Comparison of ENCODE assay signal across 1 cellular context in the genomic region with DNA sequence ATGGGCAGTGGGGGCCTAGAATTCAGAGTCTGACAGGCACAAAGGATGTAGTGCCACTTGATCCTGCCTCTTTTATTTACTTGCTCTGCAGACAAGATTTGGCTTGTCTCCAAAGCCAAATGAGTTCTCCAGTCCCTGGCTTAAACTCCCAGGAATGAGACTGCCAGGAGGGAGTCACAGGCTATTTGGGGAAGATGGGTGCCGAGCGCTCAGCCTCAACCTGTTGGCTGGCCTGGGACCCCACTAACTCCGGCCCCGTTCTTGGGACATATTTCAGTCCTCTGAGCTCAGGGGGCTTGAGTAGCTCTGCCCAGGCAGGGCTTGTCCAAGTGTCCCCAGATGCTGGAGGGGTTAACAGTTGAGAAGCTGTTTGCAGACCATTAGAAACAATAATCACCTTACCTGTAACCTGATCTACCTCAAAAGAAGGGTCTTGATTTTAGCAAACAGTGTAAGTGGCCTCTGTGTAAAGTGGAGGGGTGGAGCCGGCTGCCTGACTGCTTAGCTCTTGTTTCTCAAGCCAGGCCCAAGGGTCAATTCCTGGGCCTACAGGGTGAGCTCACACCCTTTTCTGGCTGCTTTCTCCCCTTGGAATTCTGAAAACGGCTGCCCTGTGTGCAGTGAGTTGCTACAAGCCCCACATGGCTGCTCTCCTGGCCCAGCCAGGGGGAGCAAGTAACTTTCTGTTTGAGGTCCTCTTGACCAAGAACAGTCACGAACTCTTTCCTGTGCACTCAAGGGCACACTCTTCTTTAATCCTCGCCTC.
TF ChIP-seq lines count a peak whose summit lies in the region.

No MANE protein-coding gene starts in this region.

TF ChIP-seq in HepG2, 621 proteins besides CTCF, POLR2A, EP300 and RAD21 (continued from another document):
- TF ChIP-seq, protein P1, sequence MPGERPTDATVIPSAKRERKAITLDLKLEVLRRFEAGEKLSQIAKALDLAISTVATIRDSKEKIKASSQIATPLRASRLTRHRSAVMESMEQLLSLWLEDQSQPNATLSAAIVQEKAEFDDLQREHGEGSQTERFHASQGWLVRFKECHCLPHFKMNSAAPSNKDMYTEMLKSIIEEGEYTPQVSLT (CRISPR knock-in tag; IDR thresholded peaks at IDR 0.05; ENCODE audit: borderline replicate concordance, low read depth) = no peak
- TF ChIP-seq KDM1A (CRISPR knock-in tag; IDR thresholded peaks at IDR 0.05) = peak; percentile 38; the same call in 1 of the 2 replicates
- 0 out of 2 replicates have a peak, but pooled peaks have one; percentile 47 for TF ChIP-seq NFIC (IDR thresholded peaks at IDR 0.05; ENCODE audit: low read length)
- peak; percentile 53; the same call in 1 of the 2 replicates for TF ChIP-seq MIER3 (CRISPR knock-in tag; IDR thresholded peaks at IDR 0.05; ENCODE audit: borderline replicate concordance)
- TF ChIP-seq IRF2 (CRISPR knock-in tag; IDR thresholded peaks at IDR 0.05) = 0 out of 2 replicates have a peak, but pooled peaks have one; percentile 66
- TF ChIP-seq ZNF816 (CRISPR knock-in tag; IDR thresholded peaks at IDR 0.05; ENCODE audit: borderline replicate concordance) = no peak
- 0 out of 2 replicates have a peak, but pooled peaks have one; percentile 77 for TF ChIP-seq ZNF761 (CRISPR knock-in tag; conservative IDR thresholded peaks at IDR 0.05)
- TF ChIP-seq TBX2 (CRISPR knock-in tag; IDR thresholded peaks at IDR 0.05; ENCODE audit: borderline replicate concordance) = peak; percentile 93
- TF ChIP-seq MTA1 (CRISPR knock-in tag; IDR thresholded peaks at IDR 0.05; ENCODE audit: borderline replicate concordance) = peak; percentile 93
- TF ChIP-seq, protein P2, sequence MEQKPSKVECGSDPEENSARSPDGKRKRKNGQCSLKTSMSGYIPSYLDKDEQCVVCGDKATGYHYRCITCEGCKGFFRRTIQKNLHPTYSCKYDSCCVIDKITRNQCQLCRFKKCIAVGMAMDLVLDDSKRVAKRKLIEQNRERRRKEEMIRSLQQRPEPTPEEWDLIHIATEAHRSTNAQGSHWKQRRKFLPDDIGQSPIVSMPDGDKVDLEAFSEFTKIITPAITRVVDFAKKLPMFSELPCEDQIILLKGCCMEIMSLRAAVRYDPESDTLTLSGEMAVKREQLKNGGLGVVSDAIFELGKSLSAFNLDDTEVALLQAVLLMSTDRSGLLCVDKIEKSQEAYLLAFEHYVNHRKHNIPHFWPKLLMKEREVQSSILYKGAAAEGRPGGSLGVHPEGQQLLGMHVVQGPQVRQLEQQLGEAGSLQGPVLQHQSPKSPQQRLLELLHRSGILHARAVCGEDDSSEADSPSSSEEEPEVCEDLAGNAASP (CRISPR knock-in tag; IDR thresholded peaks at IDR 0.05; ENCODE audit: borderline replicate concordance) = no peak
- TF ChIP-seq HOXA9 (CRISPR knock-in tag; IDR thresholded peaks at IDR 0.05; ENCODE audit: borderline replicate concordance) = no peak
- TF ChIP-seq AKAP8 (CRISPR knock-in tag; IDR thresholded peaks at IDR 0.05) = no peak
- TF ChIP-seq ZMYM3 (CRISPR knock-in tag; IDR thresholded peaks at IDR 0.05) = peak; percentile 55; the same call in 1 of the 2 replicates
- TF ChIP-seq, protein P3, sequence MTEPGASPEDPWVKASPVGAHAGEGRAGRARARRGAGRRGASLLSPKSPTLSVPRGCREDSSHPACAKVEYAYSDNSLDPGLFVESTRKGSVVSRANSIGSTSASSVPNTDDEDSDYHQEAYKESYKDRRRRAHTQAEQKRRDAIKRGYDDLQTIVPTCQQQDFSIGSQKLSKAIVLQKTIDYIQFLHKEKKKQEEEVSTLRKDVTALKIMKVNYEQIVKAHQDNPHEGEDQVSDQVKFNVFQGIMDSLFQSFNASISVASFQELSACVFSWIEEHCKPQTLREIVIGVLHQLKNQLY (CRISPR knock-in tag; IDR thresholded peaks at IDR 0.05) = 0 out of 2 replicates have a peak, but pooled peaks have one; percentile 54
- peak; percentile 92; the same call in 1 of the 2 replicates for TF ChIP-seq ZNF556 (CRISPR knock-in tag; IDR thresholded peaks at IDR 0.05; ENCODE audit: borderline replicate concordance)
- no peak for TF ChIP-seq ZNF782 (CRISPR knock-in tag; IDR thresholded peaks at IDR 0.05; ENCODE audit: borderline replicate concordance)
- no peak for TF ChIP-seq NCOA1 (CRISPR knock-in tag; IDR thresholded peaks at IDR 0.05)
- no peak for TF ChIP-seq ATRX (CRISPR knock-in tag; IDR thresholded peaks at IDR 0.05; ENCODE audit: borderline replicate concordance)
- peak; percentile 43; the same call in 1 of the 2 replicates for TF ChIP-seq MYC (CRISPR knock-in tag; IDR thresholded peaks at IDR 0.05; ENCODE audit: borderline replicate concordance)
- no peak for TF ChIP-seq SNRNP70 (IDR thresholded peaks at IDR 0.05; ENCODE audit: low read depth, low read length)
- peak; percentile 65 for TF ChIP-seq BCL6 (CRISPR knock-in tag; IDR thresholded peaks at IDR 0.05)
- no peak for TF ChIP-seq ZFAT (CRISPR knock-in tag; conservative IDR thresholded peaks at IDR 0.05)
- 0 out of 2 replicates have a peak, but pooled peaks have one; percentile 26 for TF ChIP-seq ZFP41 (CRISPR knock-in tag; IDR thresholded peaks at IDR 0.05; ENCODE audit: borderline replicate concordance)
- peak; percentile 54; the same call in 1 of the 2 replicates for TF ChIP-seq ZNF569 (CRISPR knock-in tag; IDR thresholded peaks at IDR 0.05; ENCODE audit: borderline replicate concordance)
- TF ChIP-seq, protein P4, sequence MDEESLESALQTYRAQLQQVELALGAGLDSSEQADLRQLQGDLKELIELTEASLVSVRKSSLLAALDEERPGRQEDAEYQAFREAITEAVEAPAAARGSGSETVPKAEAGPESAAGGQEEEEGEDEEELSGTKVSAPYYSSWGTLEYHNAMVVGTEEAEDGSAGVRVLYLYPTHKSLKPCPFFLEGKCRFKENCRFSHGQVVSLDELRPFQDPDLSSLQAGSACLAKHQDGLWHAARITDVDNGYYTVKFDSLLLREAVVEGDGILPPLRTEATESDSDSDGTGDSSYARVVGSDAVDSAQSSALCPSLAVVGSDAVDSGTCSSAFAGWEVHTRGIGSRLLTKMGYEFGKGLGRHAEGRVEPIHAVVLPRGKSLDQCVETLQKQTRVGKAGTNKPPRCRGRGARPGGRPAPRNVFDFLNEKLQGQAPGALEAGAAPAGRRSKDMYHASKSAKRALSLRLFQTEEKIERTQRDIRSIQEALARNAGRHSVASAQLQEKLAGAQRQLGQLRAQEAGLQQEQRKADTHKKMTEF (CRISPR knock-in tag; IDR thresholded peaks at IDR 0.05) = peak; percentile 68
- TF ChIP-seq ZMYM4 (CRISPR knock-in tag; IDR thresholded peaks at IDR 0.05) = peak; percentile 61
- peak; percentile 16; the same call in 1 of the 2 replicates for TF ChIP-seq ETV5 (CRISPR knock-in tag; IDR thresholded peaks at IDR 0.05; ENCODE audit: borderline replicate concordance)
- TF ChIP-seq SRSF1 (optimal IDR thresholded peaks at IDR 0.05; ENCODE audit: low read depth, low read length) = no peak
- TF ChIP-seq PHF8 (CRISPR knock-in tag; IDR thresholded peaks at IDR 0.05) = peak; percentile 62
- TF ChIP-seq, protein P5, sequence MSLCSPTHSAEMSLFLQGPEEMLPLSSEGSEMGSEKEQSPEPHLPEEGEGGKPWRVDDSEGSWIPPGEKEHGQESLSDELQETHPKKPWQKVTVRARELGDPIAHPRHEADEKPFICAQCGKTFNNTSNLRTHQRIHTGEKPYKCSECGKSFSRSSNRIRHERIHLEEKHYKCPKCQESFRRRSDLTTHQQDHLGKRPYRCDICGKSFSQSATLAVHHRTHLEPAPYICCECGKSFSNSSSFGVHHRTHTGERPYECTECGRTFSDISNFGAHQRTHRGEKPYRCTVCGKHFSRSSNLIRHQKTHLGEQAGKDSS (CRISPR knock-in tag; IDR thresholded peaks at IDR 0.05; ENCODE audit: borderline replicate concordance, low read depth) = no peak; the same call in 1 of the 2 replicates
- TF ChIP-seq, protein P6, sequence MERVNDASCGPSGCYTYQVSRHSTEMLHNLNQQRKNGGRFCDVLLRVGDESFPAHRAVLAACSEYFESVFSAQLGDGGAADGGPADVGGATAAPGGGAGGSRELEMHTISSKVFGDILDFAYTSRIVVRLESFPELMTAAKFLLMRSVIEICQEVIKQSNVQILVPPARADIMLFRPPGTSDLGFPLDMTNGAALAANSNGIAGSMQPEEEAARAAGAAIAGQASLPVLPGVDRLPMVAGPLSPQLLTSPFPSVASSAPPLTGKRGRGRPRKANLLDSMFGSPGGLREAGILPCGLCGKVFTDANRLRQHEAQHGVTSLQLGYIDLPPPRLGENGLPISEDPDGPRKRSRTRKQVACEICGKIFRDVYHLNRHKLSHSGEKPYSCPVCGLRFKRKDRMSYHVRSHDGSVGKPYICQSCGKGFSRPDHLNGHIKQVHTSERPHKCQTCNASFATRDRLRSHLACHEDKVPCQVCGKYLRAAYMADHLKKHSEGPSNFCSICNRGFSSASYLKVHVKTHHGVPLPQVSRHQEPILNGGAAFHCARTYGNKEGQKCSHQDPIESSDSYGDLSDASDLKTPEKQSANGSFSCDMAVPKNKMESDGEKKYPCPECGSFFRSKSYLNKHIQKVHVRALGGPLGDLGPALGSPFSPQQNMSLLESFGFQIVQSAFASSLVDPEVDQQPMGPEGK (CRISPR knock-in tag; IDR thresholded peaks at IDR 0.05) = peak; percentile 19; the same call in 1 of the 2 replicates
- TF ChIP-seq ARID2 (CRISPR knock-in tag; IDR thresholded peaks at IDR 0.05; ENCODE audit: borderline replicate concordance) = peak; percentile 22; the same call in 1 of the 2 replicates
- no peak for TF ChIP-seq MTA3 (CRISPR knock-in tag; IDR thresholded peaks at IDR 0.05)
- peak; percentile 18; the same call in 1 of the 2 replicates for TF ChIP-seq ZNF709 (CRISPR knock-in tag; IDR thresholded peaks at IDR 0.05)
TF ChIP-seq in HepG2: peak in this region for 204.
